In genomic region chr4:69546121-69546520, GRCh38 we compare ENCODE assay signal across 21 cellular contexts. TPM values are rescaled to one million over a fixed set of nuclear protein-coding genes. Genes with fewer than 3 reads are reported as not detected.
DNase-seq lines count a peak whose midpoint lies in the region; ATAC-seq and TF ChIP-seq lines count a peak whose summit lies in the region.
"Had no signal": no experiment of that assay in that cellular context is flagged by ENCODE, and none has a peak within 500 bp of the region (broad histone marks: within the 10 kb centered on the region; RNA-seq: fewer than 3 reads in every experiment).

No MANE protein-coding gene starts in this region.

- H2AK5ac ChIP-seq in neuronal stem cell (ENCODE audit: low read depth, low read length), result no peak overlapping the region

- no peak overlapping the region for H3K14ac ChIP-seq in neuronal stem cell (ENCODE audit: low read length)

- H3K4me3 ChIP-seq in SJCRH30 (peak overlapping the region; percentile 25), fibroblast of the aortic adventitia (ENCODE audit: low read depth, low read length) (no peak overlapping the region), neuronal stem cell (ENCODE audit: low read length in 2 of 2) (no peak overlapping the region), coronary artery (no peak overlapping the region)
- H3K4me3 ChIP-seq: esophagus muscularis mucosa, ovary had no signal

- DNase-seq in KBM-7 (peak; percentile 35), SJCRH30 (peak; percentile 60 to 71), fibroblast of the aortic adventitia (ENCODE audit: low read depth) (peak; percentile 22), neuronal stem cell (ENCODE audit: low spot score) (no peak), coronary artery (ENCODE audit: low spot score) (no peak)
- DNase-seq in naive thymus-derived CD8-positive, alpha-beta T cell, result no peak
- DNase-seq in activated naive CD8-positive, alpha-beta T cell treated with anti-CD3 and anti-CD28 coated beads, Interleukin-2, amount 50 U/mL, for 24 hours, result no peak
- DNase-seq: activated CD4-positive, alpha-beta memory T cell treated with anti-CD3 and anti-CD28 coated beads for 36 hours; amniotic stem cell; dermis blood vessel endothelial cell; DND-41; H9; NCI-H187 treated with DMSO at 0.1 percent for 48 hours; NCI-H69; ovary; T-helper 9 cell had no signal

- no peak overlapping the region for H2BK120ac ChIP-seq in neuronal stem cell (ENCODE audit: low read depth, low read length)

- H2BK12ac ChIP-seq in neuronal stem cell (ENCODE audit: low read length), result no peak overlapping the region

- TF ChIP-seq CTCF in fibroblast of the aortic adventitia (IDR thresholded peaks at IDR 0.05; ENCODE audit: insufficient read depth, low read length) (no peak), coronary artery (IDR thresholded peaks at IDR 0.05) (no peak)

- H2BK5ac ChIP-seq in neuronal stem cell (ENCODE audit: low read length), result no peak overlapping the region

- no peak overlapping the region for H4K91ac ChIP-seq in neuronal stem cell (ENCODE audit: low read depth, low read length, poor library complexity)

- H3K4me1 ChIP-seq in SJCRH30 (peaks cover 18% of the 10 kb centered on the region), neuronal stem cell (ENCODE audit: control insufficient read depth in 2 of 2, insufficient read depth in 1 of 2, low read depth in 1 of 2, low read length in 2 of 2) (peaks cover 0 to 5% of the 10 kb centered on the region in 2 donors)
- H3K4me1 ChIP-seq: esophagus muscularis mucosa had no signal

- no peaks in the 10 kb centered on the region for H3K4me1 Mint-ChIP-seq in naive thymus-derived CD8-positive, alpha-beta T cell
- no peaks in the 10 kb centered on the region for H3K4me1 Mint-ChIP-seq in activated naive CD8-positive, alpha-beta T cell treated with anti-CD3 and anti-CD28 coated beads, Interleukin-2, amount 50 U/mL, for 24 hours
- H3K4me1 Mint-ChIP-seq: H9, IgD-negative memory B cell had no signal

- no peak overlapping the region for H3K23ac ChIP-seq in neuronal stem cell (ENCODE audit: low read depth, low read length, poor library complexity)

- peaks cover 0 to 7% (median 0%) of the 10 kb centered on the region in 9 donors for H3K9me3 Mint-ChIP-seq in naive thymus-derived CD8-positive, alpha-beta T cell
- peaks cover 8% of the 10 kb centered on the region for H3K9me3 Mint-ChIP-seq in activated naive CD8-positive, alpha-beta T cell treated with anti-CD3 and anti-CD28 coated beads, Interleukin-2, amount 50 U/mL, for 24 hours
- H3K9me3 Mint-ChIP-seq: activated CD4-positive, alpha-beta memory T cell treated with anti-CD3 and anti-CD28 coated beads for 36 hours; H9 had no signal

- H3K36me3 Mint-ChIP-seq in naive thymus-derived CD8-positive, alpha-beta T cell, result no peaks in the 10 kb centered on the region
- H3K36me3 Mint-ChIP-seq in activated naive CD8-positive, alpha-beta T cell treated with anti-CD3 and anti-CD28 coated beads, Interleukin-2, amount 50 U/mL, for 24 hours (ENCODE audit: low read depth), result no peaks in the 10 kb centered on the region
- H3K36me3 Mint-ChIP-seq: activated CD4-positive, alpha-beta memory T cell treated with anti-CD3 and anti-CD28 coated beads for 36 hours; IgD-negative memory B cell had no signal

- H3K4me3 Mint-ChIP-seq in naive thymus-derived CD8-positive, alpha-beta T cell, result no peak overlapping the region
- H3K4me3 Mint-ChIP-seq in activated naive CD8-positive, alpha-beta T cell treated with anti-CD3 and anti-CD28 coated beads, Interleukin-2, amount 50 U/mL, for 24 hours, result no peak overlapping the region
- H3K4me3 Mint-ChIP-seq: activated CD4-positive, alpha-beta memory T cell treated with anti-CD3 and anti-CD28 coated beads for 36 hours; H9; IgD-negative memory B cell had no signal

- no peak overlapping the region for H3K27ac Mint-ChIP-seq in naive thymus-derived CD8-positive, alpha-beta T cell
- no peak overlapping the region for H3K27ac Mint-ChIP-seq in activated naive CD8-positive, alpha-beta T cell treated with anti-CD3 and anti-CD28 coated beads, Interleukin-2, amount 50 U/mL, for 24 hours
- H3K27ac Mint-ChIP-seq: activated CD4-positive, alpha-beta memory T cell treated with anti-CD3 and anti-CD28 coated beads for 36 hours; H9; IgD-negative memory B cell had no signal

- no peak overlapping the region for H3K4ac ChIP-seq in neuronal stem cell (ENCODE audit: low read length)

- no peaks in the 10 kb centered on the region for H3K36me3 ChIP-seq in SJCRH30
- H3K36me3 ChIP-seq in neuronal stem cell (replicated peaks in 1 of 2; ENCODE audit: control insufficient read depth in 2 of 2, insufficient read depth in 2 of 2, low read length in 2 of 2), result no peaks in the 10 kb centered on the region
- H3K36me3 ChIP-seq: esophagus muscularis mucosa, ovary had no signal

- H2BK15ac ChIP-seq in neuronal stem cell (ENCODE audit: low read length), result no peak overlapping the region

- H4K8ac ChIP-seq in neuronal stem cell (ENCODE audit: low read depth, low read length), result no peak overlapping the region

- H3K27me3 Mint-ChIP-seq in naive thymus-derived CD8-positive, alpha-beta T cell, result peaks cover 0 to 6% (median 0%) of the 10 kb centered on the region in 5 donors
- no peaks in the 10 kb centered on the region for H3K27me3 Mint-ChIP-seq in activated naive CD8-positive, alpha-beta T cell treated with anti-CD3 and anti-CD28 coated beads, Interleukin-2, amount 50 U/mL, for 24 hours
- H3K27me3 Mint-ChIP-seq: activated CD4-positive, alpha-beta memory T cell treated with anti-CD3 and anti-CD28 coated beads for 36 hours; IgD-negative memory B cell had no signal

- in situ Hi-C loops in KBM-7 (cut with MboI; ENCODE audit: low pct_unique_long_range_greater_than_20kb, low sequenced_read_pairs), result no loop called here

- no peaks in the 10 kb centered on the region for H3K27me3 ChIP-seq in SJCRH30
- no peaks in the 10 kb centered on the region for H3K27me3 ChIP-seq in neuronal stem cell (ENCODE audit: control insufficient read depth in 3 of 3, insufficient read depth in 3 of 3, low read depth in 1 of 3, low read length in 3 of 3)
- H3K27me3 ChIP-seq: esophagus muscularis mucosa, ovary had no signal

- H3K79me1 ChIP-seq in neuronal stem cell (ENCODE audit: low read depth, low read length), result no peaks in the 10 kb centered on the region

- POLR2A ChIA-PET in naive thymus-derived CD8-positive, alpha-beta T cell (lab: Charles Lee), result no interaction called here

- peak overlapping the region; percentile 84 for H3K27ac ChIP-seq in SJCRH30
- no peak overlapping the region for H3K27ac ChIP-seq in neuronal stem cell (replicated peaks; ENCODE audit: low read length)
- no peak overlapping the region for H3K27ac ChIP-seq in coronary artery
- H3K27ac ChIP-seq: esophagus muscularis mucosa, ovary had no signal

- H3K9me3 ChIP-seq in SJCRH30 (replicated peaks), result no peaks in the 10 kb centered on the region
- H3K9me3 ChIP-seq in neuronal stem cell (replicated peaks in 1 of 2; ENCODE audit: control insufficient read depth in 2 of 2, insufficient read depth in 1 of 2, low read depth in 1 of 2, low read length in 2 of 2), result no peaks in the 10 kb centered on the region
- H3K9me3 ChIP-seq: esophagus muscularis mucosa, ovary had no signal

- H3K18ac ChIP-seq in neuronal stem cell (ENCODE audit: low read length), result no peak overlapping the region

- no peak overlapping the region for H3K4me2 ChIP-seq in neuronal stem cell (ENCODE audit: insufficient read depth, low read length, poor library complexity, severe bottlenecking)

- no peak for ATAC-seq in HG02763 (IDR thresholded peaks at IDR 0.05; ENCODE audit: unreplicated experiment)
- no peak for ATAC-seq in naive thymus-derived CD8-positive, alpha-beta T cell
- no peak for ATAC-seq in activated naive CD8-positive, alpha-beta T cell treated with anti-CD3 and anti-CD28 coated beads, Interleukin-2, amount 50 U/mL, for 24 hours

- no peak overlapping the region for H3K9ac ChIP-seq in neuronal stem cell (ENCODE audit: low read depth, low read length, poor library complexity)

- H2AFZ ChIP-seq in neuronal stem cell (ENCODE audit: low read length), result peak overlapping the region; percentile 15

- no CpG with 5 or more reads among the region's 5 CpGs for WGBS in neuronal stem cell (ENCODE audit: extremely low coverage in 2 of 2, insufficient read length in 2 of 2, insufficient replicate concordance in 1 of 2), 2 donors

RNA-seq across cellular contexts. Expression of gene UGT2B4, which starts 50.4 kb away (rescaled TPM):
- 0.20 and 0.36 TPM in 2 replicates for total RNA-seq in SJCRH30 (2014; rRNA removed; shearing (Covaris generic))
- total RNA-seq in fibroblast of the aortic adventitia (ENCODE audit: low replicate concordance), result not detected in 2 replicates
- polyA plus RNA-seq in neuronal stem cell (2013, experiment 1 of 2), result 0.10 TPM
- 0.19 TPM for polyA plus RNA-seq in neuronal stem cell (2013, experiment 2 of 2)
- not detected for total RNA-seq in naive thymus-derived CD8-positive, alpha-beta T cell
- polyA plus RNA-seq in naive thymus-derived CD8-positive, alpha-beta T cell, result not detected
- total RNA-seq: activated CD4-positive, alpha-beta memory T cell treated with anti-CD3 and anti-CD28 coated beads for 36 hours; dermis blood vessel endothelial cell; esophagus muscularis mucosa; H9; mesenteric fat pad; subcutaneous adipose tissue had no signal
- polyA plus RNA-seq: IgD-negative memory B cell, ovary had no signal

Comparison
In these comparisons a context has a peak if more than half of its experiments do, and no peak if none do; other contexts are left out.
1. DNase-seq: peak in KBM-7 (single experiment), SJCRH30 (2 of 2) and fibroblast of the aortic adventitia (single experiment); none in neuronal stem cell (single experiment), naive thymus-derived CD8-positive, alpha-beta T cell (0 of 10), coronary artery (single experiment) and activated naive CD8-positive, alpha-beta T cell treated with anti-CD3 and anti-CD28 coated beads, Interleukin-2, amount 50 U/mL, for 24 hours (single experiment).